30 cellular contexts compared by ENCODE assay signal in the genomic region with DNA sequence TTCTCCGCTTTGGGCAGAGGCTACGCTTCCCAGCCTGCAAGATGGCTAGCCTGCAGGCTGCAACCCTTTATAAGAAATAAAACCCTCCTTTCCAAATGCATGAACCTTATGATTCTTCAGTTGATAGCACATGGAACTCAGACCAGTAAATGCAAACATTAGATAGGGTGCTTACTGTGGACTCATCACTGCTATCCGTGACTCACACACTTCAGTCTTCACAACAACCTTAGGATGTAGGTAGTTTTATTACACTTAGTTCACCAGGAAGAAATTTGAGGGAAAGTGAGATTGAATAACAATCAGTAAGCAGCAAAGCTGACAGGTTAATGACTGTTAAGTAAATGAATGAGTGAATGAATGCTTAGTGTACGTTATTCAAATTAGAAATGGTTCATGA. TPM values are rescaled to one million over a fixed set of nuclear protein-coding genes. Genes with fewer than 3 reads are reported as not detected.
DNase-seq lines count a peak whose midpoint lies in the region; ATAC-seq and TF ChIP-seq lines count a peak whose summit lies in the region.
"Had no signal": no experiment of that assay in that cellular context is flagged by ENCODE, and none has a peak within 500 bp of the region (broad histone marks: within the 10 kb centered on the region; RNA-seq: fewer than 3 reads in every experiment).

No MANE protein-coding gene starts in this region.

- peaks cover 0 to 51% (median 15%) of the 10 kb centered on the region in 4 donors for H3K36me3 ChIP-seq in right lobe of liver
- H3K36me3 ChIP-seq: ascending aorta, left lung, ovary, right atrium auricular region, thoracic aorta, vagina had no signal

- no peaks in the 10 kb centered on the region for H3K27me3 ChIP-seq in right lobe of liver
- H3K27me3 ChIP-seq: ascending aorta, left lung, ovary, right atrium auricular region, vagina had no signal

- no peaks in the 10 kb centered on the region for H3K9me3 ChIP-seq in right lobe of liver
- H3K9me3 ChIP-seq: ascending aorta, left lung, ovary, right atrium auricular region, thoracic aorta, vagina had no signal

- WGBS in right lobe of liver (ENCODE audit: insufficient coverage, low coverage, low lambda C conversion rate, missing lambda C conversion rate): 82% methylated on average over 4 of the region's 4 CpGs

- peaks cover 3 to 6% of the 10 kb centered on the region in 2 donors for H3K4me1 Mint-ChIP-seq in natural killer cell treated with Interleukin-12 subunit alpha and Interleukin-12 subunit beta and Interleukin-15 and Interleukin-18, amount 100 ng/mL, for 72 hours (ENCODE audit: low read depth in 2 of 2)
- H3K4me1 Mint-ChIP-seq: central memory CD8-positive, alpha-beta T cell had no signal

- H3K4me3 ChIP-seq in epithelial cell of esophagus (ENCODE audit: low read length) (no peak overlapping the region), right lobe of liver (no peak overlapping the region)
- H3K4me3 ChIP-seq: ascending aorta, left lung, ovary, right atrium auricular region, thoracic aorta, vagina had no signal

- peaks cover 0 to 53% (median 21%) of the 10 kb centered on the region in 4 donors for H3K4me1 ChIP-seq in right lobe of liver
- H3K4me1 ChIP-seq: ascending aorta, left lung, right atrium auricular region, vagina had no signal

- DNase-seq in Daoy (ENCODE audit: low read depth) (peak; percentile 30), NCI-H526 treated with DMSO at 0.1 percent for 48 hours (lab: John Stamatoyannopoulos, UW) (peak; percentile 37), epithelial cell of esophagus (ENCODE audit: low read depth) (peak; percentile 69), right lobe of liver (no peak)
- DNase-seq in natural killer cell treated with Interleukin-12 subunit alpha and Interleukin-12 subunit beta and Interleukin-15 and Interleukin-18, amount 100 ng/mL, for 72 hours (ENCODE audit: low spot score): no peak
- DNase-seq in stimulated activated CD4-positive, alpha-beta T cell treated with anti-CD3 and anti-CD28 coated beads, Interleukin-12 subunit alpha, Interleukin-12 subunit beta, amount 100 ng/mL, for 4 hours: no peak
- DNase-seq: activated CD4-positive, alpha-beta memory T cell treated with anti-CD3 and anti-CD28 coated beads for 36 hours; activated CD8-positive, alpha-beta memory T cell treated with anti-CD3 and anti-CD28 coated beads, Interleukin-2, amount 50 U/mL, for 48 hours; GF-D8; head of caudate nucleus; left lung; naive thymus-derived CD8-positive, alpha-beta T cell; NCI-H1092 treated with DMSO at 0.1 percent for 48 hours; NCI-H2029; NCI-H345; OCI-M1; ovary; stimulated activated naive CD8-positive, alpha-beta T cell treated with anti-CD3 and anti-CD28 coated beads, Interleukin-15, Interleukin-2, amounts not matched to agents 100 U/mL and 50 U/mL, for 24 hours had no signal

- H3K4me3 Mint-ChIP-seq in natural killer cell treated with Interleukin-12 subunit alpha and Interleukin-12 subunit beta and Interleukin-15 and Interleukin-18, amount 100 ng/mL, for 72 hours: no peak overlapping the region
- H3K4me3 Mint-ChIP-seq: activated CD4-positive, alpha-beta memory T cell treated with anti-CD3 and anti-CD28 coated beads for 36 hours; activated naive CD8-positive, alpha-beta T cell; central memory CD8-positive, alpha-beta T cell; mesothelial cell of epicardium; naive thymus-derived CD8-positive, alpha-beta T cell had no signal

- intact Hi-C loops in right lobe of liver (cut with DNase I): no loop called here

- TF ChIP-seq POLR2A in right lobe of liver (IDR thresholded peaks at IDR 0.05): no peak

- TF ChIP-seq CTCF in epithelial cell of esophagus (IDR thresholded peaks at IDR 0.05; ENCODE audit: insufficient read depth, low read depth, low read length, missing control alignments) (no peak), right lobe of liver (IDR thresholded peaks at IDR 0.05) (no peak)

- no peak overlapping the region for H3K27ac Mint-ChIP-seq in natural killer cell treated with Interleukin-12 subunit alpha and Interleukin-12 subunit beta and Interleukin-15 and Interleukin-18, amount 100 ng/mL, for 72 hours
- H3K27ac Mint-ChIP-seq: activated CD4-positive, alpha-beta memory T cell treated with anti-CD3 and anti-CD28 coated beads for 36 hours; activated naive CD8-positive, alpha-beta T cell; mesothelial cell of epicardium; naive thymus-derived CD8-positive, alpha-beta T cell had no signal

- no peaks in the 10 kb centered on the region for H3K27me3 Mint-ChIP-seq in natural killer cell treated with Interleukin-12 subunit alpha and Interleukin-12 subunit beta and Interleukin-15 and Interleukin-18, amount 100 ng/mL, for 72 hours
- H3K27me3 Mint-ChIP-seq: activated CD4-positive, alpha-beta memory T cell treated with anti-CD3 and anti-CD28 coated beads for 36 hours; activated naive CD8-positive, alpha-beta T cell; central memory CD8-positive, alpha-beta T cell; naive thymus-derived CD8-positive, alpha-beta T cell had no signal

- no peaks in the 10 kb centered on the region for H3K9me3 Mint-ChIP-seq in natural killer cell treated with Interleukin-12 subunit alpha and Interleukin-12 subunit beta and Interleukin-15 and Interleukin-18, amount 100 ng/mL, for 72 hours
- H3K9me3 Mint-ChIP-seq: activated CD4-positive, alpha-beta memory T cell treated with anti-CD3 and anti-CD28 coated beads for 36 hours; central memory CD8-positive, alpha-beta T cell; mesothelial cell of epicardium; naive thymus-derived CD8-positive, alpha-beta T cell had no signal

- ATAC-seq in right lobe of liver (no peak), HG03280 (IDR thresholded peaks at IDR 0.05; ENCODE audit: unreplicated experiment) (no peak), GM19035 (IDR thresholded peaks at IDR 0.05; ENCODE audit: unreplicated experiment) (no peak)
- ATAC-seq in natural killer cell treated with Interleukin-12 subunit alpha and Interleukin-12 subunit beta and Interleukin-15 and Interleukin-18, amount 100 ng/mL, for 72 hours: no peak
- ATAC-seq: activated CD4-positive, CD25-positive, alpha-beta regulatory T cell treated with anti-CD3 and anti-CD28 coated beads, Interleukin-2, amount 50 U/mL, for 24 hours; left lung; naive thymus-derived CD8-positive, alpha-beta T cell; stimulated activated naive CD8-positive, alpha-beta T cell treated with anti-CD3 and anti-CD28 coated beads, Interleukin-15, Interleukin-2, amounts not matched to agents 100 U/mL and 50 U/mL, for 24 hours had no signal

- H3K27ac ChIP-seq in right lobe of liver: peak overlapping the region in 2 of 3 donors; percentile 72 to 88
- H3K27ac ChIP-seq: ascending aorta, C4-2B, HL-60, left lung, ovary, right atrium auricular region, thoracic aorta, vagina had no signal

- H3K36me3 Mint-ChIP-seq in natural killer cell treated with Interleukin-12 subunit alpha and Interleukin-12 subunit beta and Interleukin-15 and Interleukin-18, amount 100 ng/mL, for 72 hours: no peaks in the 10 kb centered on the region
- H3K36me3 Mint-ChIP-seq: activated CD4-positive, alpha-beta memory T cell treated with anti-CD3 and anti-CD28 coated beads for 36 hours; mesothelial cell of epicardium had no signal

RNA-seq across cellular contexts. Expression of a gene that starts 14.8 kb away (rescaled TPM):
- not detected in 2 replicates for total RNA-seq in Daoy (2014; rRNA removed; shearing (Covaris generic))
- 100 to 1,000 TPM in 4 of 6 experiments, 10 to 100 TPM in 2; 91.4 to 175 (median 166) TPM for total RNA-seq in right lobe of liver
- total RNA-seq in natural killer cell treated with Interleukin-12 subunit alpha and Interleukin-12 subunit beta and Interleukin-15 and Interleukin-18, amount 100 ng/mL, for 72 hours: 1 to 10 TPM; 3.9 to 5.2 TPM
- total RNA-seq: ascending aorta, vagina had no signal

Comparison
In these comparisons a context has a peak if more than half of its experiments do, and no peak if none do; other contexts are left out.
1. DNase-seq: peak in Daoy (single experiment), NCI-H526 treated with DMSO at 0.1 percent for 48 hours (single experiment) and epithelial cell of esophagus (single experiment); none in right lobe of liver (0 of 3), natural killer cell treated with Interleukin-12 subunit alpha and Interleukin-12 subunit beta and Interleukin-15 and Interleukin-18, amount 100 ng/mL, for 72 hours (single experiment) and stimulated activated CD4-positive, alpha-beta T cell treated with anti-CD3 and anti-CD28 coated beads, Interleukin-12 subunit alpha, Interleukin-12 subunit beta, amount 100 ng/mL, for 4 hours (single experiment).
2. RNA of a gene that starts 14.8 kb away (total RNA-seq): 91.4 to 175 TPM in right lobe of liver; 3.9 to 5.2 TPM in natural killer cell treated with Interleukin-12 subunit alpha and Interleukin-12 subunit beta and Interleukin-15 and Interleukin-18, amount 100 ng/mL, for 72 hours and not detected in Daoy; every median in the first group is over 10 times any median in the second.